ENCODE assay signal across 6 cellular contexts in the genomic region with DNA sequence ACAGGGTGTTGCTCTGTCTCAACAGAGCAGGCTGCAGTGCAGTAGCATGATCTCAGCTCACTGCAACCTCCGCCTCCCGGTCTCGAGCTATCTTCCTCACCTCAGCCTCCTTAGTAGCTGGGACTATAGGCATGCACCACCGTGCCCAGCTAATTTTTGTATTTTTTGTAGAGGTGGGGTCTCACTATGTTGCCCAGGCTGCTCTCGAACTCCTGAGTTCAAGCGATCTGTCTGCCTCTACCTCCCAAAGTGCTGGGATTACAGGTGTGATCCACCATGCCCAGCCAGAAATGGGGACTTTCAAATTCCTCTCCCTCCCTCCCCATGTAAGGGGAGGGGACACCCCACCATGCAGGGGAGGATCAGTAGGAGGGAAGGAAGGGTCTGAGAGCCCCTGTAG. TPM values are rescaled to one million over a fixed set of nuclear protein-coding genes. Genes with fewer than 3 reads are reported as not detected.
"Had no signal": no experiment of that assay in that cellular context is flagged by ENCODE, and none has a peak within 500 bp of the region (broad histone marks: within the 10 kb centered on the region; RNA-seq: fewer than 3 reads in every experiment).

No MANE protein-coding gene starts in this region.

RNA-seq across cellular contexts. Expression of a gene that starts 3.4 kb away (rescaled TPM):
- total RNA-seq: activated CD4-positive, alpha-beta memory T cell treated with anti-CD3 and anti-CD28 coated beads, Interleukin-2, amount 10 ng/mL, durations not matched to agents 7 days and 5 days; activated CD4-positive, alpha-beta T cell treated with anti-CD3 and anti-CD28 coated beads, Interleukin-2, amount 10 ng/mL, durations not matched to agents 7 days and 5 days; activated CD8-positive, alpha-beta memory T cell treated with anti-CD3 and anti-CD28 coated beads, Interleukin-2, amount 10 ng/mL, durations not matched to agents 7 days and 5 days; activated CD8-positive, alpha-beta T cell treated with anti-CD3 and anti-CD28 coated beads, Interleukin-2, amount 10 ng/mL, durations not matched to agents 7 days and 5 days; activated naive CD8-positive, alpha-beta T cell treated with anti-CD3 and anti-CD28 coated beads, Interleukin-2, amount 10 ng/mL, durations not matched to agents 7 days and 5 days; activated T-helper 2 cell treated with anti-CD3 and anti-CD28 coated beads, Interferon-gamma antibody, Interleukin-2, Interleukin-4, amounts not matched to agents 10 μg/mL and 5 μg/mL and 100 μg/mL, durations not matched to agents 14 hours and 24 hours and 36 hours had no signal
